ENCODE assay signal across 8 cellular contexts in genomic region chr1:225777058-225777582, GRCh38. TPM values are rescaled to one million over a fixed set of nuclear protein-coding genes. Genes with fewer than 3 reads are reported as not detected.
A peak's percentile ranks its signal among the peaks of the same experiment; 100 is the strongest.
DNase-seq lines count a peak whose midpoint lies in the region; ATAC-seq and TF ChIP-seq lines count a peak whose summit lies in the region.

No MANE protein-coding gene starts in this region.

- peaks cover 54% of the 10 kb centered on the region for H3K4me1 ChIP-seq in body of pancreas
- peaks cover 17% of the 10 kb centered on the region for H3K4me1 ChIP-seq in mesodermal cell (ENCODE audit: control insufficient read depth, insufficient read depth, low read length, poor library complexity, severe bottlenecking)

- no peaks in the 10 kb centered on the region for H3K27me3 ChIP-seq in body of pancreas

- DNase-seq in activated naive CD4-positive, alpha-beta T cell treated with anti-CD3 and anti-CD28 coated beads, Interleukin-2, amount 50 U/mL, for 72 hours (ENCODE audit: low spot score in 2 of 2), result no peak
- DNase-seq in activated naive CD4-positive, alpha-beta T cell treated with anti-CD3 and anti-CD28 coated beads for 36 hours, result no peak
- DNase-seq in body of pancreas, result no peak
- no peak for DNase-seq in D341Med (ENCODE audit: low spot score)
- no peak for DNase-seq in AG08396 (ENCODE audit: low spot score)
- DNase-seq in KBM-7, result no peak

- CTCF ChIA-PET in activated naive CD4-positive, alpha-beta T cell treated with anti-CD3 and anti-CD28 coated beads for 36 hours (lab: Charles Lee), result interaction anchor here (0.6 to 2.7 kb wide), 25 partner anchors 12 to 555 kb away, joined by 3 to 17 read pairs (median 4); partner anchors contain the start of genes EPHX1, PYCR2 and TMEM63A

- peaks cover 25% of the 10 kb centered on the region for H3K4me1 Mint-ChIP-seq in activated naive CD4-positive, alpha-beta T cell treated with anti-CD3 and anti-CD28 coated beads for 36 hours (ENCODE audit: low read depth)

- H3K9me3 Mint-ChIP-seq in activated naive CD4-positive, alpha-beta T cell treated with anti-CD3 and anti-CD28 coated beads, Interleukin-2, amount 50 U/mL, for 72 hours, result no peaks in the 10 kb centered on the region
- peaks cover 3% of the 10 kb centered on the region for H3K9me3 Mint-ChIP-seq in activated naive CD4-positive, alpha-beta T cell treated with anti-CD3 and anti-CD28 coated beads for 36 hours

- in situ Hi-C loops in KBM-7 (cut with MboI; ENCODE audit: low pct_unique_long_range_greater_than_20kb, low sequenced_read_pairs), result no loop called here

- 17 to 20% methylated on average over 18 of the region's 18 CpGs for WGBS in body of pancreas, 2 donors
- 21 to 54% methylated on average over 11 to 12 of the region's 18 CpGs for WGBS in mesodermal cell (ENCODE audit: insufficient coverage in 2 of 2), 2 experiments

- ATAC-seq in activated naive CD4-positive, alpha-beta T cell treated with anti-CD3 and anti-CD28 coated beads, Interleukin-2, amount 50 U/mL, for 72 hours, result peak; percentile 24 to 42
- peak; percentile 5 for ATAC-seq in HG03520 (IDR thresholded peaks at IDR 0.05; ENCODE audit: unreplicated experiment)
- ATAC-seq in body of pancreas, result no peak

- TF ChIP-seq POLR2A in body of pancreas (IDR thresholded peaks at IDR 0.05), result no peak

- no peak overlapping the region for H3K4me3 Mint-ChIP-seq in activated naive CD4-positive, alpha-beta T cell treated with anti-CD3 and anti-CD28 coated beads for 36 hours

- H3K27ac ChIP-seq in body of pancreas, result peak overlapping the region; percentile 89 to 96 (median 92)
- peak overlapping the region; percentile 2 for H3K27ac ChIP-seq in mesodermal cell (ENCODE audit: low read depth, low read length, severe bottlenecking)

- TF ChIP-seq CTCF in body of pancreas (IDR thresholded peaks at IDR 0.05), result no peak

- no peak overlapping the region for H3K4me3 ChIP-seq in body of pancreas
- peak overlapping the region; percentile 86 for H3K4me3 ChIP-seq in mesodermal cell (ENCODE audit: extremely low read depth, insufficient read depth, low read length, poor library complexity, severe bottlenecking)

- H3K9me3 ChIP-seq in body of pancreas (no peaks in the 10 kb centered on the region), mesodermal cell (ENCODE audit: control insufficient read depth, low read length) (no peaks in the 10 kb centered on the region)

- peaks cover 5 to 13% of the 10 kb centered on the region in 2 donors for H3K36me3 Mint-ChIP-seq in activated naive CD4-positive, alpha-beta T cell treated with anti-CD3 and anti-CD28 coated beads, Interleukin-2, amount 50 U/mL, for 72 hours
- peaks cover 15% of the 10 kb centered on the region for H3K36me3 Mint-ChIP-seq in activated naive CD4-positive, alpha-beta T cell treated with anti-CD3 and anti-CD28 coated beads for 36 hours (ENCODE audit: low read depth)

- no peak overlapping the region for H3K27ac Mint-ChIP-seq in activated naive CD4-positive, alpha-beta T cell treated with anti-CD3 and anti-CD28 coated beads, Interleukin-2, amount 50 U/mL, for 72 hours
- no peak overlapping the region for H3K27ac Mint-ChIP-seq in activated naive CD4-positive, alpha-beta T cell treated with anti-CD3 and anti-CD28 coated beads for 36 hours

- no peaks in the 10 kb centered on the region for H3K36me3 ChIP-seq in body of pancreas (replicated peaks in 1 of 2; ENCODE audit: insufficient read depth in 1 of 2, low read depth in 2 of 2)
- peaks cover 30% of the 10 kb centered on the region for H3K36me3 ChIP-seq in mesodermal cell (ENCODE audit: control insufficient read depth, insufficient read depth, low read length)

- H3K27me3 Mint-ChIP-seq in activated naive CD4-positive, alpha-beta T cell treated with anti-CD3 and anti-CD28 coated beads for 36 hours (ENCODE audit: low read depth), result no peaks in the 10 kb centered on the region

- intact Hi-C loops in activated naive CD4-positive, alpha-beta T cell treated with anti-CD3 and anti-CD28 coated beads for 36 hours (cut with micrococcal nuclease), result loop anchor here (1.0 to 5.0 kb wide), 14 partner anchors 33 to 410 kb away; partner anchors contain the start of genes ACBD3, ENAH, EPHX1 and PYCR2
- intact Hi-C loops in body of pancreas (cut with DNase I), result no loop called here

RNA-seq across cellular contexts. Expression of gene SRP9, which starts 0.5 kb away (rescaled TPM):
- total RNA-seq in activated naive CD4-positive, alpha-beta T cell treated with anti-CD3 and anti-CD28 coated beads, Interleukin-2, amount 50 U/mL, for 72 hours, result 100 to 1,000 TPM; 245 to 281 TPM
- total RNA-seq in activated naive CD4-positive, alpha-beta T cell treated with anti-CD3 and anti-CD28 coated beads for 36 hours, result 100 to 1,000 TPM; 356 to 363 TPM
- 10 to 100 TPM; 48.5 to 86.6 TPM for total RNA-seq in body of pancreas
- 331 TPM for polyA plus RNA-seq in mesodermal cell (2013, experiment 1 of 2)
- polyA plus RNA-seq in mesodermal cell (2013, experiment 2 of 2), result 382 TPM

RNA-seq across cellular contexts. Expression of gene EPHX1, which starts 32.8 kb away (rescaled TPM):
- total RNA-seq in activated naive CD4-positive, alpha-beta T cell treated with anti-CD3 and anti-CD28 coated beads, Interleukin-2, amount 50 U/mL, for 72 hours, result 1 to 10 TPM; 3.1 TPM
- total RNA-seq in activated naive CD4-positive, alpha-beta T cell treated with anti-CD3 and anti-CD28 coated beads for 36 hours, result 1 to 10 TPM; 3.8 to 5.0 TPM
- total RNA-seq in body of pancreas, result 100 to 1,000 TPM; 109 to 136 TPM
- 19.0 TPM for polyA plus RNA-seq in mesodermal cell (2013, experiment 1 of 2)
- polyA plus RNA-seq in mesodermal cell (2013, experiment 2 of 2), result 18.1 TPM

Comparison
In these comparisons a context has a peak if more than half of its experiments do, and no peak if none do; other contexts are left out.
1. RNA of gene EPHX1, which starts 32.8 kb away (total RNA-seq): 109 to 136 TPM in body of pancreas; 3.8 to 5.0 TPM in activated naive CD4-positive, alpha-beta T cell treated with anti-CD3 and anti-CD28 coated beads for 36 hours and 3.1 TPM in activated naive CD4-positive, alpha-beta T cell treated with anti-CD3 and anti-CD28 coated beads, Interleukin-2, amount 50 U/mL, for 72 hours; every median in the first group is over 10 times any median in the second.